In genomic region chr3:14566812-14567211, GRCh38 we compare ENCODE assay signal across 35 cellular contexts. TPM values are rescaled to one million over a fixed set of nuclear protein-coding genes. Genes with fewer than 3 reads are reported as not detected.
"Had no signal": no experiment of that assay in that cellular context is flagged by ENCODE, and none has a peak within 500 bp of the region (broad histone marks: within the 10 kb centered on the region; RNA-seq: fewer than 3 reads in every experiment).

No MANE protein-coding gene starts in this region.

- H3K4me1 Mint-ChIP-seq: activated B cell treated with CpG ODN at 0.5 μM for 24 hours; activated T-helper 17 cell treated with anti-CD3 and anti-CD28 coated beads, Interleukin-2, amount 50 U/mL, for 72 hours had no signal

- DNase-seq: activated B cell treated with CpG ODN at 0.5 μM for 24 hours; activated CD4-positive, alpha-beta T cell treated with anti-CD3 and anti-CD28 coated beads for 4 hours; activated CD4-positive, alpha-beta T cell treated with anti-CD3 and anti-CD28 coated beads, Interleukin-2, amount 10 ng/mL, durations not matched to agents 24 days and 14 days; activated CD4-positive, alpha-beta T cell treated with anti-CD3 and anti-CD28 coated beads, Interleukin-2, amount 50 U/mL, for 1 hour; activated CD4-positive, alpha-beta T cell treated with anti-CD3 and anti-CD28 coated beads, Interleukin-2, amount 50 U/mL, for 4 hours; activated CD4-positive, CD25-positive, alpha-beta regulatory T cell treated with anti-CD3 and anti-CD28 coated beads, Interleukin-2, amount 50 U/mL, for 72 hours; activated CD8-positive, alpha-beta memory T cell treated with anti-CD3 and anti-CD28 coated beads, Interleukin-2, amount 50 U/mL, for 4 hours; activated effector memory CD4-positive, alpha-beta T cell treated with anti-CD3 and anti-CD28 coated beads, Interleukin-2, amount 50 U/mL, for 16 hours; activated gamma-delta T cell treated with Interleukin-2 at 50 U/mL for 16 hours; activated naive CD4-positive, alpha-beta T cell; activated naive CD4-positive, alpha-beta T cell treated with anti-CD3 and anti-CD28 coated beads for 36 hours; activated naive CD4-positive, alpha-beta T cell treated with anti-CD3 and anti-CD28 coated beads, Interleukin-2, amount 50 U/mL, for 16 hours; activated naive CD8-positive, alpha-beta T cell treated with anti-CD3 and anti-CD28 coated beads for 36 hours; activated T-cell treated with anti-CD3 and anti-CD28 coated beads for 4 hours; activated T-cell treated with anti-CD3 and anti-CD28 coated beads, Interleukin-2, amount 50 U/mL, for 1 hour; activated T-cell treated with anti-CD3 and anti-CD28 coated beads, Interleukin-2, amount 50 U/mL, for 4 hours; activated T-cell treated with anti-CD3 and anti-CD28 coated beads, Interleukin-2, amount 50 U/mL, for 72 hours; adrenal gland; amniotic stem cell; aorta; body of pancreas; central memory CD4-positive, alpha-beta T cell; T-helper 1 cell; T-helper 9 cell had no signal

- H3K9me3 ChIP-seq: adrenal gland, body of pancreas, breast epithelium had no signal

- H3K9me3 Mint-ChIP-seq: activated B cell treated with CpG ODN at 0.5 μM for 24 hours; activated CD4-positive, alpha-beta memory T cell treated with anti-CD3 and anti-CD28 coated beads for 36 hours; activated CD4-positive, alpha-beta T cell treated with anti-CD3 and anti-CD28 coated beads, Interleukin-2, amount 10 ng/mL, durations not matched to agents 24 days and 14 days; activated CD8-positive, alpha-beta T cell treated with anti-CD3 and anti-CD28 coated beads for 36 hours; activated naive CD4-positive, alpha-beta T cell treated with anti-CD3 and anti-CD28 coated beads for 36 hours; activated naive CD4-positive, alpha-beta T cell treated with anti-CD3 and anti-CD28 coated beads, Interleukin-2, amount 50 U/mL, for 72 hours; activated naive CD8-positive, alpha-beta T cell treated with anti-CD3 and anti-CD28 coated beads for 36 hours; activated T-cell treated with anti-CD3 and anti-CD28 coated beads, Interleukin-2, amount 50 U/mL, for 4 hours; activated T-cell treated with anti-CD3 and anti-CD28 coated beads, Interleukin-2, amount 50 U/mL, for 72 hours; activated T-helper 1 cell treated with anti-CD3 and anti-CD28 coated beads, Interleukin-12 subunit alpha, Interleukin-12 subunit beta, Interleukin-2, Interleukin-4 antibody, amounts not matched to agents 30 ng/mL and 10 ng/mL and 1 ng/mL, durations not matched to agents 14 hours and 24 hours and 36 hours; activated T-helper 17 cell treated with anti-CD3 and anti-CD28 coated beads, Interleukin-2, amount 50 U/mL, for 72 hours; T-helper 1 cell treated with Interleukin-12 subunit alpha and Interleukin-12 subunit beta and Interleukin-4 antibody, amounts not matched to agents 30 μg/mL and 1 μg/mL, for 36 hours; T-helper 2 cell treated with Interferon-gamma antibody and Interleukin-4, amounts not matched to agents 5 μg/mL and 100 μg/mL, for 36 hours had no signal

- H3K27ac Mint-ChIP-seq: activated B cell treated with CpG ODN at 0.5 μM for 24 hours; activated CD4-positive, alpha-beta memory T cell treated with anti-CD3 and anti-CD28 coated beads for 36 hours; activated CD4-positive, alpha-beta T cell treated with anti-CD3 and anti-CD28 coated beads, Interleukin-2, amount 10 ng/mL, durations not matched to agents 24 days and 14 days; activated CD8-positive, alpha-beta T cell treated with anti-CD3 and anti-CD28 coated beads for 36 hours; activated naive CD4-positive, alpha-beta T cell treated with anti-CD3 and anti-CD28 coated beads for 36 hours; activated naive CD8-positive, alpha-beta T cell treated with anti-CD3 and anti-CD28 coated beads for 36 hours; activated T-cell treated with anti-CD3 and anti-CD28 coated beads, Interleukin-2, amount 50 U/mL, for 72 hours; activated T-helper 1 cell treated with anti-CD3 and anti-CD28 coated beads, Interleukin-12 subunit alpha, Interleukin-12 subunit beta, Interleukin-2, Interleukin-4 antibody, amounts not matched to agents 30 ng/mL and 10 ng/mL and 1 ng/mL, durations not matched to agents 14 hours and 24 hours and 36 hours; activated T-helper 17 cell treated with anti-CD3 and anti-CD28 coated beads, Interleukin-2, amount 50 U/mL, for 72 hours; T-helper 1 cell treated with Interleukin-12 subunit alpha and Interleukin-12 subunit beta and Interleukin-4 antibody, amounts not matched to agents 30 μg/mL and 1 μg/mL, for 36 hours; T-helper 2 cell treated with Interferon-gamma antibody and Interleukin-4, amounts not matched to agents 5 μg/mL and 100 μg/mL, for 36 hours had no signal

- H3K27me3 ChIP-seq: adrenal gland, body of pancreas had no signal

- H3K4me3 ChIP-seq: adrenal gland, body of pancreas, breast epithelium had no signal

- H3K36me3 Mint-ChIP-seq: activated CD4-positive, alpha-beta memory T cell treated with anti-CD3 and anti-CD28 coated beads for 36 hours; activated naive CD4-positive, alpha-beta T cell treated with anti-CD3 and anti-CD28 coated beads, Interleukin-2, amount 50 U/mL, for 72 hours; activated naive CD8-positive, alpha-beta T cell treated with anti-CD3 and anti-CD28 coated beads for 36 hours had no signal

- H3K4me3 Mint-ChIP-seq: activated B cell treated with CpG ODN at 0.5 μM for 24 hours; activated CD4-positive, alpha-beta memory T cell treated with anti-CD3 and anti-CD28 coated beads for 36 hours; activated CD4-positive, alpha-beta T cell treated with anti-CD3 and anti-CD28 coated beads, Interleukin-2, amount 10 ng/mL, durations not matched to agents 24 days and 14 days; activated CD8-positive, alpha-beta T cell treated with anti-CD3 and anti-CD28 coated beads for 36 hours; activated naive CD4-positive, alpha-beta T cell treated with anti-CD3 and anti-CD28 coated beads for 36 hours; activated naive CD8-positive, alpha-beta T cell treated with anti-CD3 and anti-CD28 coated beads for 36 hours; activated T-cell treated with anti-CD3 and anti-CD28 coated beads, Interleukin-2, amount 50 U/mL, for 4 hours; activated T-cell treated with anti-CD3 and anti-CD28 coated beads, Interleukin-2, amount 50 U/mL, for 72 hours; activated T-helper 1 cell treated with anti-CD3 and anti-CD28 coated beads, Interleukin-12 subunit alpha, Interleukin-12 subunit beta, Interleukin-2, Interleukin-4 antibody, amounts not matched to agents 30 ng/mL and 10 ng/mL and 1 ng/mL, durations not matched to agents 14 hours and 24 hours and 36 hours; activated T-helper 17 cell treated with anti-CD3 and anti-CD28 coated beads, Interleukin-2, amount 50 U/mL, for 72 hours; T-helper 1 cell treated with Interleukin-12 subunit alpha and Interleukin-12 subunit beta and Interleukin-4 antibody, amounts not matched to agents 30 μg/mL and 1 μg/mL, for 36 hours; T-helper 2 cell treated with Interferon-gamma antibody and Interleukin-4, amounts not matched to agents 5 μg/mL and 100 μg/mL, for 36 hours had no signal

- H3K4me1 ChIP-seq: adrenal gland, body of pancreas, breast epithelium had no signal

- H3K27ac ChIP-seq: adrenal gland, body of pancreas, brain microvascular endothelial cell, breast epithelium, VCaP had no signal

- H3K36me3 ChIP-seq: adrenal gland, brain microvascular endothelial cell, breast epithelium had no signal

- H3K27me3 Mint-ChIP-seq: activated CD8-positive, alpha-beta T cell treated with anti-CD3 and anti-CD28 coated beads for 36 hours; activated naive CD8-positive, alpha-beta T cell treated with anti-CD3 and anti-CD28 coated beads for 36 hours had no signal

- ATAC-seq: activated CD8-positive, alpha-beta T cell treated with anti-CD3 and anti-CD28 coated beads for 36 hours; activated T-cell treated with anti-CD3 and anti-CD28 coated beads, Interleukin-2, amount 50 U/mL, for 4 hours; activated T-helper 17 cell treated with anti-CD3 and anti-CD28 coated beads, Interleukin-2, amount 50 U/mL, for 72 hours; body of pancreas had no signal

RNA-seq across cellular contexts. Expression of gene GRIP2, which starts 26.7 kb away (rescaled TPM):
- total RNA-seq: activated B cell treated with CpG ODN at 0.5 μM for 24 hours; activated CD4-positive, alpha-beta memory T cell treated with anti-CD3 and anti-CD28 coated beads for 36 hours; activated CD4-positive, alpha-beta T cell treated with anti-CD3 and anti-CD28 coated beads, Interleukin-2, amount 10 ng/mL, durations not matched to agents 24 days and 14 days; activated CD8-positive, alpha-beta memory T cell treated with anti-CD3 and anti-CD28 coated beads for 36 hours; activated CD8-positive, alpha-beta T cell treated with anti-CD3 and anti-CD28 coated beads for 36 hours; activated naive CD4-positive, alpha-beta T cell treated with anti-CD3 and anti-CD28 coated beads for 36 hours; activated naive CD4-positive, alpha-beta T cell treated with anti-CD3 and anti-CD28 coated beads, Interleukin-2, amount 50 U/mL, for 72 hours; activated naive CD8-positive, alpha-beta T cell treated with anti-CD3 and anti-CD28 coated beads for 36 hours; activated T-cell treated with anti-CD3 and anti-CD28 coated beads, Interleukin-2, amount 50 U/mL, for 4 hours; activated T-helper 1 cell treated with anti-CD3 and anti-CD28 coated beads, Interleukin-12 subunit alpha, Interleukin-12 subunit beta, Interleukin-2, Interleukin-4 antibody, amounts not matched to agents 30 ng/mL and 10 ng/mL and 1 ng/mL, durations not matched to agents 14 hours and 24 hours and 36 hours had no signal
